ENCODE assay signal across 17 cellular contexts in genomic region chr20:1874534-1875168, GRCh38. TPM values are rescaled to one million over a fixed set of nuclear protein-coding genes. Genes with fewer than 3 reads are reported as not detected.
DNase-seq lines count a peak whose midpoint lies in the region; ATAC-seq, FAIRE-seq and TF ChIP-seq lines count a peak whose summit lies in the region.
"Had no signal": no experiment of that assay in that cellular context is flagged by ENCODE, and none has a peak within 500 bp of the region (broad histone marks: within the 10 kb centered on the region; RNA-seq: fewer than 3 reads in every experiment).

No MANE protein-coding gene starts in this region.

- FAIRE-seq in astrocyte (lab: Jason Lieb, UNC) (no peak), HepG2 (lab: Jason Lieb, UNC) (peak; percentile 12)

- POLR2A ChIA-PET in HepG2 (lab: Yijun Ruan, JAX), result interaction anchor here (0.9 to 2.0 kb wide), 9 partner anchors 11 to 98 kb away, joined by 3 to 10 read pairs (median 5); no protein-coding TSS in a partner anchor

- in situ Hi-C loops in HepG2 (cut with HindIII; ENCODE audit: extremely low pct_ligation_motif_present, low pct_unique_long_range_greater_than_20kb), result no loop called here

- H3K4me2 ChIP-seq in astrocyte (ENCODE audit: low read length) (no peak overlapping the region), HepG2 (ENCODE audit: low read depth, low read length) (peak overlapping the region; percentile 66)

- H3K4me1 ChIP-seq in right atrium auricular region, result peaks cover 0 to 11% of the 10 kb centered on the region in 2 donors
- H3K4me1 ChIP-seq in astrocyte (ENCODE audit: insufficient read depth, low read length), result no peaks in the 10 kb centered on the region
- H3K4me1 ChIP-seq in HepG2 (ENCODE audit: insufficient read depth, low read length), result peaks cover 67% of the 10 kb centered on the region
- H3K4me1 ChIP-seq: ascending aorta had no signal

- TF ChIP-seq RAD21 in HepG2 (CRISPR knock-in tag; IDR thresholded peaks at IDR 0.05), result no peak

- H3K27me3 ChIP-seq in right atrium auricular region (no peaks in the 10 kb centered on the region), astrocyte (ENCODE audit: insufficient read depth, low read length) (peaks cover 3% of the 10 kb centered on the region), HepG2 (ENCODE audit: control insufficient read depth in 1 of 2, insufficient read depth in 2 of 2, low read length in 2 of 2) (no peaks in the 10 kb centered on the region)
- H3K27me3 ChIP-seq: ascending aorta, tibial nerve had no signal

- peak; percentile 88 for DNase-seq in Right ventricle myocardium inferior (ENCODE audit: missing footprints)
- DNase-seq in right atrium auricular region (ENCODE audit: low spot score), result no peak
- peak; percentile 45 for DNase-seq in astrocyte (ENCODE audit: low read depth)
- DNase-seq in HepG2 (ENCODE audit: low spot score), result peak; percentile 81
- DNase-seq in NCI-H1694 treated with DMSO at 0.1 percent for 48 hours (lab: John Stamatoyannopoulos, UW), result no peak
- DNase-seq: activated CD4-positive, alpha-beta T cell treated with anti-CD3 and anti-CD28 coated beads, Interleukin-2, amount 50 U/mL, for 1 hour; effector memory CD4-positive, alpha-beta T cell; head of caudate nucleus; left cardiac atrium; PC-3; stimulated activated CD4-positive, alpha-beta T cell treated with anti-CD3 and anti-CD28 coated beads, Interleukin-15, amount 100 ng/mL, for 24 hours; T-helper 2 cell had no signal

- H4K20me1 ChIP-seq in astrocyte (ENCODE audit: insufficient read depth, low read length) (no peaks in the 10 kb centered on the region), HepG2 (ENCODE audit: insufficient read depth, low read length) (no peaks in the 10 kb centered on the region)

- H3K79me2 ChIP-seq in astrocyte (ENCODE audit: insufficient read depth, low read length) (no peaks in the 10 kb centered on the region), HepG2 (ENCODE audit: insufficient read depth, low read length) (no peaks in the 10 kb centered on the region)

- no peaks in the 10 kb centered on the region for H3K9me3 ChIP-seq in right atrium auricular region
- H3K9me3 ChIP-seq in astrocyte (ENCODE audit: insufficient read depth, low read depth, low read length), result no peaks in the 10 kb centered on the region
- H3K9me3 ChIP-seq in HepG2 (ENCODE audit: low read length), result no peaks in the 10 kb centered on the region
- H3K9me3 ChIP-seq: ascending aorta had no signal

- no peak overlapping the region for H3K27ac Mint-ChIP-seq in astrocyte (ENCODE audit: unreplicated experiment)

- peaks cover 4% of the 10 kb centered on the region for H3K36me3 Mint-ChIP-seq in astrocyte (ENCODE audit: low read depth, unreplicated experiment)

- peaks cover 6% of the 10 kb centered on the region for H3K4me1 Mint-ChIP-seq in astrocyte (ENCODE audit: low read depth, unreplicated experiment)

- CTCF ChIA-PET in HepG2 (lab: Yijun Ruan, JAX; ENCODE audit: low intra/inter-chr PET ratio, low total read pairs), result no interaction called here

- under 1% methylated on average over 17 of the region's 17 CpGs for WGBS in HepG2 (ENCODE audit: low lambda C conversion rate)

- H2AFZ ChIP-seq in astrocyte (ENCODE audit: low read depth, low read length), result no peak overlapping the region
- H2AFZ ChIP-seq in HepG2 (ENCODE audit: low read length), result no peak overlapping the region

- H3K4me3 ChIP-seq in right atrium auricular region, result no peak overlapping the region
- no peak overlapping the region for H3K4me3 ChIP-seq in astrocyte (ENCODE audit: insufficient read depth, low read depth, low read length)
- H3K4me3 ChIP-seq in HepG2 (replicated peaks in 1 of 3; ENCODE audit: insufficient read depth in 1 of 3, low read depth in 2 of 3, low read length in 3 of 3), result peak overlapping the region in 2 of 3 experiments; percentile 5 to 45; a peak in 4 of 6 replicates
- H3K4me3 ChIP-seq: ascending aorta, tibial nerve had no signal

- H3K4me3 Mint-ChIP-seq in astrocyte (ENCODE audit: unreplicated experiment), result no peak overlapping the region

- peaks cover 4% of the 10 kb centered on the region for H3K9me3 Mint-ChIP-seq in astrocyte (ENCODE audit: unreplicated experiment)

- H3K36me3 ChIP-seq in right atrium auricular region, result no peaks in the 10 kb centered on the region
- H3K36me3 ChIP-seq in astrocyte (ENCODE audit: insufficient read depth, low read length), result no peaks in the 10 kb centered on the region
- no peaks in the 10 kb centered on the region for H3K36me3 ChIP-seq in HepG2 (replicated peaks in 1 of 2; ENCODE audit: control insufficient read depth in 1 of 2, insufficient read depth in 2 of 2, low read length in 2 of 2)
- H3K36me3 ChIP-seq: ascending aorta, tibial nerve had no signal

- H3K27me3 Mint-ChIP-seq in astrocyte (ENCODE audit: low read depth, unreplicated experiment), result peaks cover 8% of the 10 kb centered on the region

- TF ChIP-seq CTCF in right atrium auricular region (IDR thresholded peaks at IDR 0.05) (no peak), astrocyte (IDR thresholded peaks at IDR 0.05; ENCODE audit: insufficient read depth, low read depth, low read length) (no peak), HepG2 (CRISPR knock-in tag; IDR thresholded peaks at IDR 0.05) (no peak)

- TF ChIP-seq POLR2A in HepG2 (IDR thresholded peaks at IDR 0.05; ENCODE audit: insufficient read depth in 1 of 2, low read depth in 2 of 2, low read length in 2 of 2), result peak in 1 of 2 experiments; percentile 21; a peak in 1 of 4 replicates

- TF ChIP-seq EP300 in HepG2 (IDR thresholded peaks at IDR 0.05; ENCODE audit: low read depth in 2 of 2, low read length in 2 of 2) (0 out of 4 replicates have a peak, but pooled peaks of 1 of the 2 experiments have one; percentile 47), HepG2 (CRISPR knock-in tag; IDR thresholded peaks at IDR 0.05; ENCODE audit: borderline replicate concordance) (no peak)

- no peak overlapping the region for H3K27ac ChIP-seq in right atrium auricular region
- no peak overlapping the region for H3K27ac ChIP-seq in astrocyte (ENCODE audit: low read depth, low read length)
- H3K27ac ChIP-seq in HepG2 (ENCODE audit: extremely low read length, insufficient read depth, low read length), result no peak overlapping the region
- H3K27ac ChIP-seq: ascending aorta, tibial nerve had no signal

- intact Hi-C loops in Right ventricle myocardium inferior (cut with DNase I), result no loop called here
- intact Hi-C loops in HepG2 (cut with micrococcal nuclease; ENCODE audit: unreplicated experiment), result loop anchor here (1.0 kb wide), 2 partner anchors 19 to 46 kb away; no protein-coding TSS in a partner anchor

- ATAC-seq in Right ventricle myocardium inferior (peak; percentile 40), HepG2 (peak; percentile 55), HG02798 (IDR thresholded peaks at IDR 0.05; ENCODE audit: poor library complexity, unreplicated experiment) (no peak), GM21423 (IDR thresholded peaks at IDR 0.05; ENCODE audit: unreplicated experiment) (no peak), GM18511 (IDR thresholded peaks at IDR 0.05; ENCODE audit: unreplicated experiment) (no peak)
- ATAC-seq: PC-3 had no signal

- BruUV-seq in HepG2 (replicated peaks; lab: Mats Ljungman, UMichigan), result TSS peak; percentile 46

- H3K9ac ChIP-seq in astrocyte (ENCODE audit: low read length) (no peak overlapping the region), HepG2 (ENCODE audit: insufficient read depth, low read depth, low read length) (peak overlapping the region; percentile 9; the same call in 1 of the 2 replicates)

TF ChIP-seq in HepG2, 621 proteins besides CTCF, POLR2A, EP300 and RAD21 (continues in another document):
- no peak for TF ChIP-seq SOX13 (IDR thresholded peaks at IDR 0.05)
- TF ChIP-seq SOX13 (CRISPR knock-in tag; conservative IDR thresholded peaks at IDR 0.05 in 1 of 2, IDR thresholded peaks at IDR 0.05 in 1 of 2), result 0 out of 4 replicates have a peak, but pooled peaks of 1 of the 2 experiments have one; percentile 13
- peak; percentile 27; the same call in 1 of the 2 replicates for TF ChIP-seq SPEN (CRISPR knock-in tag; IDR thresholded peaks at IDR 0.05; ENCODE audit: low read depth)
- TF ChIP-seq MAZ (IDR thresholded peaks at IDR 0.05; ENCODE audit: borderline replicate concordance, low read depth, low read length), result peak; percentile 27; the same call in 1 of the 2 replicates
- no peak for TF ChIP-seq MAZ (CRISPR knock-in tag; IDR thresholded peaks at IDR 0.05; ENCODE audit: low read depth)

RNA-seq across cellular contexts. Expression of gene SIRPA, which starts 20.6 kb away (rescaled TPM):
- 20.9 TPM for total RNA-seq in Right ventricle myocardium inferior
- 10 to 100 TPM; 32.4 to 58.5 TPM for total RNA-seq in right atrium auricular region
- total RNA-seq in astrocyte, result 35.5 and 52.4 TPM in 2 replicates
- 13.1 and 17.6 TPM in 2 replicates for total RNA-seq in HepG2 (2016; rRNA removed; fragmentation: Illumina TruSeq; extraction: Trizol)
- 7.1 and 7.6 TPM in 2 replicates for total RNA-seq in HepG2 (2016; cell fraction: cytosol; rRNA removed; fragmentation: Illumina TruSeq; extraction: Trizol; ENCODE audit: low read depth)
- total RNA-seq in HepG2 (2016; cell fraction: insoluble cytoplasmic fraction; rRNA removed; fragmentation: Illumina TruSeq; extraction: Trizol), result 12.0 and 17.3 TPM in 2 replicates
- 23.3 and 25.2 TPM in 2 replicates for total RNA-seq in HepG2 (2016; cell fraction: membrane; rRNA removed; fragmentation: Illumina TruSeq; extraction: Trizol)
- 17.5 and 21.7 TPM in 2 replicates for total RNA-seq in HepG2 (2016; cell fraction: nucleus; rRNA removed; fragmentation: Illumina TruSeq; extraction: Trizol)
- polyA plus RNA-seq in HepG2 (2011; rRNA removed), result 6.8 and 7.2 TPM in 2 replicates
- 5.4 and 6.5 TPM in 2 replicates for polyA plus RNA-seq in HepG2 (2011; cell fraction: cytosol; rRNA removed)
- 9.1 and 9.3 TPM in 2 replicates for polyA plus RNA-seq in HepG2 (2011; cell fraction: nucleus; rRNA removed)
- polyA plus RNA-seq in HepG2 (2012), result 2.7 and 4.8 TPM in 2 replicates
- 20.1 and 21.9 TPM in 2 replicates for polyA plus RNA-seq in HepG2 (2016; cell fraction: cytosol; fragmentation: Illumina TruSeq; extraction: Trizol; ENCODE audit: low read depth)
- polyA plus RNA-seq in HepG2 (2016; cell fraction: insoluble cytoplasmic fraction; fragmentation: Illumina TruSeq; extraction: Trizol; ENCODE audit: low read depth), result 23.3 and 30.2 TPM in 2 replicates
- polyA plus RNA-seq in HepG2 (2016; cell fraction: membrane; fragmentation: Illumina TruSeq; extraction: Trizol; ENCODE audit: low read depth), result 44.9 and 45.6 TPM in 2 replicates
- 53.5 and 55.1 TPM in 2 replicates for polyA plus RNA-seq in HepG2 (2016; cell fraction: nucleus; fragmentation: Illumina TruSeq; extraction: Trizol; ENCODE audit: insufficient read depth, low read depth)
- polyA minus RNA-seq in HepG2 (2011; rRNA and poly(A)+ RNA removed; ENCODE audit: low replicate concordance), result 0.05 and 6.2 TPM in 2 replicates
- 2.5 and 3.8 TPM in 2 replicates for polyA minus RNA-seq in HepG2 (2011; cell fraction: cytosol; rRNA and poly(A)+ RNA removed)
- polyA minus RNA-seq in HepG2 (2011; cell fraction: nucleus; rRNA and poly(A)+ RNA removed), result 2.4 and 2.6 TPM in 2 replicates

Comparison
In these comparisons a context has a peak if more than half of its experiments do, and no peak if none do; other contexts are left out.
1. DNase-seq: peak in Right ventricle myocardium inferior (single experiment), astrocyte (single experiment) and HepG2 (single experiment); none in right atrium auricular region (single experiment) and NCI-H1694 treated with DMSO at 0.1 percent for 48 hours (single experiment).
2. ATAC-seq: peak in Right ventricle myocardium inferior (single experiment) and HepG2 (single experiment); none in HG02798 (single experiment), GM21423 (single experiment) and GM18511 (single experiment).
3. H3K4me3 ChIP-seq: peak in HepG2 (2 of 3); none in right atrium auricular region (0 of 2) and astrocyte (single experiment).